ENCODE assay signal across 24 cellular contexts in the genomic region with DNA sequence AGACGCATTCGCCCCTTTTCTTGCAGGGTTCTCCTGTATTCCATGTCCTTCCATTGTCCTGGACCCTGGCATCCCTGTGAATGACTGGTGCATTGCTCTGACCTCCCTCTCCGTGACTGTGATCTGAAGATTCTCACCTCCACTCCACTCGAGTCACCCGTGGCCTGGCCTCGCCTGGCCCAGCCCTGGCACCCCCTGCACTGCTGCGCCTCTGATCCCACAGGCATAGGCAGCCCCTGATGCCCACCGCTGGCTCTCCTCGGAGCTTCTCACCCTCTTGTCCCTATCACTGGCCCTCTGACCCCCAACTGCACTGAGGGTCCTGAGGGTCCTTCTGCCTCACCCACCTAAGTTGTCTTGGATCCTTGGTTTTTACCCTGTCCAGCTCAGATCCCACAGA. TPM values are rescaled to one million over a fixed set of nuclear protein-coding genes. Genes with fewer than 3 reads are reported as not detected.
DNase-seq lines count a peak whose midpoint lies in the region; ATAC-seq, FAIRE-seq and TF ChIP-seq lines count a peak whose summit lies in the region.
"Had no signal": no experiment of that assay in that cellular context is flagged by ENCODE, and none has a peak within 500 bp of the region (broad histone marks: within the 10 kb centered on the region; RNA-seq: fewer than 3 reads in every experiment).

No MANE protein-coding gene starts in this region.

- ATAC-seq in pancreas = no peak
- ATAC-seq: GM12878, GM23338, HCT116 had no signal

- H3K36me3 Mint-ChIP-seq in Caco-2 (ENCODE audit: insufficient read depth, unreplicated experiment) (peaks cover 5% of the 10 kb centered on the region), HFFc6 (ENCODE audit: low read depth) (no peaks in the 10 kb centered on the region), neural crest cell (ENCODE audit: low read depth) (no peaks in the 10 kb centered on the region), osteocyte (ENCODE audit: unreplicated experiment) (no peaks in the 10 kb centered on the region)
- H3K36me3 Mint-ChIP-seq: CD4-positive, alpha-beta memory T cell had no signal

- H3K9me3 Mint-ChIP-seq in Caco-2 (ENCODE audit: unreplicated experiment) = peaks cover 19% of the 10 kb centered on the region
- H3K9me3 Mint-ChIP-seq in HFFc6 = peaks cover 4% of the 10 kb centered on the region; the same call in 1 of the 2 replicates
- peaks cover 2% of the 10 kb centered on the region for H3K9me3 Mint-ChIP-seq in neural crest cell
- no peaks in the 10 kb centered on the region for H3K9me3 Mint-ChIP-seq in osteocyte (ENCODE audit: unreplicated experiment)

- no peak overlapping the region for H3K27ac ChIP-seq in pancreas

- no peaks in the 10 kb centered on the region for H3K9me3 ChIP-seq in Caco-2
- no peaks in the 10 kb centered on the region for H3K9me3 ChIP-seq in pancreas

- H3K27me3 ChIP-seq in Caco-2 (replicated peaks; ENCODE audit: control insufficient read depth, insufficient read depth, low read length) (no peaks in the 10 kb centered on the region), pancreas (no peaks in the 10 kb centered on the region)

- no peak overlapping the region for H3K4me3 Mint-ChIP-seq in Caco-2 (ENCODE audit: unreplicated experiment)
- H3K4me3 Mint-ChIP-seq in HFFc6 = no peak overlapping the region
- H3K4me3 Mint-ChIP-seq in neural crest cell = no peak overlapping the region
- H3K4me3 Mint-ChIP-seq in osteocyte (ENCODE audit: unreplicated experiment) = no peak overlapping the region
- H3K4me3 Mint-ChIP-seq: CD4-positive, alpha-beta memory T cell; GM23338; H9 had no signal

- POLR2A ChIA-PET in Caco-2 (lab: Charles Lee) = no interaction called here

- no TSS peak for BruUV-seq in Caco-2 (replicated peaks; lab: Mats Ljungman, UMichigan)

- in situ Hi-C loops in GM13977 (cut with MboI; ENCODE audit: low pct_unique_long_range_greater_than_20kb, low sequenced_read_pairs, unreplicated experiment) = no loop called here

- CTCF ChIA-PET in Caco-2 (lab: Charles Lee) = no interaction called here

- peaks cover 9% of the 10 kb centered on the region for H3K27me3 Mint-ChIP-seq in Caco-2 (ENCODE audit: insufficient read depth, unreplicated experiment)
- H3K27me3 Mint-ChIP-seq in HFFc6 (ENCODE audit: insufficient read depth) = peaks cover 2% of the 10 kb centered on the region; the same call in 1 of the 2 replicates
- H3K27me3 Mint-ChIP-seq in neural crest cell (ENCODE audit: low read depth) = no peaks in the 10 kb centered on the region
- H3K27me3 Mint-ChIP-seq in osteocyte (ENCODE audit: unreplicated experiment) = peaks cover 8% of the 10 kb centered on the region

- H3K4me1 ChIP-seq in Caco-2 = no peaks in the 10 kb centered on the region
- no peaks in the 10 kb centered on the region for H3K4me1 ChIP-seq in pancreas

- intact Hi-C loops in Caco-2 (cut with micrococcal nuclease; ENCODE audit: unreplicated experiment) = no loop called here
- intact Hi-C loops in pancreas (cut with DNase I) = no loop called here

- H3K4me1 Mint-ChIP-seq in Caco-2 (ENCODE audit: low read depth, unreplicated experiment) = no peaks in the 10 kb centered on the region
- H3K4me1 Mint-ChIP-seq in HFFc6 (ENCODE audit: low read depth) = peaks cover 25% of the 10 kb centered on the region
- H3K4me1 Mint-ChIP-seq in neural crest cell = peaks cover 7% of the 10 kb centered on the region
- H3K4me1 Mint-ChIP-seq in osteocyte (ENCODE audit: unreplicated experiment) = no peaks in the 10 kb centered on the region
- H3K4me1 Mint-ChIP-seq: CD4-positive, alpha-beta memory T cell; GM23338; H9 had no signal

- FAIRE-seq in pancreas (lab: Jason Lieb, UNC) = no peak
- FAIRE-seq: GM12878, GM18507 had no signal

- TF ChIP-seq CTCF in Caco-2 (IDR thresholded peaks at IDR 0.05; ENCODE audit: insufficient read depth in 1 of 2, low read depth in 1 of 2, low read length in 1 of 2, severe bottlenecking in 1 of 2, unreplicated experiment in 1 of 2) = no peak
- no peak for TF ChIP-seq CTCF in HFFc6 (IDR thresholded peaks at IDR 0.05)
- no peak for TF ChIP-seq CTCF in neural crest cell (conservative IDR thresholded peaks at IDR 0.05)
- TF ChIP-seq CTCF in osteocyte (IDR thresholded peaks at IDR 0.05) = no peak
- TF ChIP-seq CTCF in GM13977 (IDR thresholded peaks at IDR 0.05; ENCODE audit: extremely low read depth, insufficient read depth, missing control alignments) = no peak
- TF ChIP-seq CTCF in pancreas (IDR thresholded peaks at IDR 0.05) = no peak

- no peak for DNase-seq in Caco-2
- DNase-seq in HFFc6 = no peak
- no peak for DNase-seq in neural crest cell (ENCODE audit: low read depth, low spot score)
- DNase-seq in osteocyte (ENCODE audit: extremely low spot score, unreplicated experiment) = peak; percentile 76
- DNase-seq in GM13977 (ENCODE audit: low spot score) = no peak
- no peak for DNase-seq in NCI-H2107 treated with DMSO at 0.1 percent for 48 hours (lab: John Stamatoyannopoulos, UW; ENCODE audit: unreplicated experiment)
- no peak for DNase-seq in DMS153 treated with DMSO at 0.1 percent for 48 hours (lab: John Stamatoyannopoulos, UW; ENCODE audit: unreplicated experiment)
- no peak for DNase-seq in pancreas
- DNase-seq: C1 segment of cervical spinal cord; CD4-positive, alpha-beta memory T cell; COR-L47; DMS153; DMS79; EL; GDM1; H9 had no signal

- no peaks in the 10 kb centered on the region for H3K36me3 ChIP-seq in Caco-2 (ENCODE audit: control insufficient read depth, insufficient read depth, low read length)
- no peaks in the 10 kb centered on the region for H3K36me3 ChIP-seq in pancreas

- H3K27ac Mint-ChIP-seq in Caco-2 (ENCODE audit: unreplicated experiment) (peak overlapping the region; percentile 32), HFFc6 (peak overlapping the region; percentile 46), neural crest cell (ENCODE audit: unreplicated experiment) (peak overlapping the region; percentile 35), osteocyte (ENCODE audit: unreplicated experiment) (no peak overlapping the region)
- H3K27ac Mint-ChIP-seq: CD4-positive, alpha-beta memory T cell; GM23338 had no signal

- 84 to 85% methylated on average over 9 of the region's 9 CpGs for WGBS in pancreas, 2 donors

- H3K4me3 ChIP-seq in Caco-2 (ENCODE audit: low read depth, low read length) (no peak overlapping the region), pancreas (no peak overlapping the region)
- H3K4me3 ChIP-seq: GM12878, GM23338 had no signal

RNA-seq across cellular contexts. Expression of gene MMP21, which starts 2.2 kb away (rescaled TPM):
- not detected in 2 replicates for total RNA-seq in Caco-2 (2022)
- not detected for total RNA-seq in HFFc6 (2021; fragmentation: NEBNext Ultra II Directional; extraction: Animal tissue kit (Norgen Biotek cat#: 25700))
- not detected in 2 replicates for total RNA-seq in neural crest cell
- total RNA-seq in osteocyte = 0.18 TPM in 1 of 2 replicates, not detected in the other
- under 1 TPM in 5 of 6 donors, not detected in 1; 0.12 to 0.22 (median 0.14) TPM for total RNA-seq in pancreas
- polyA plus RNA-seq in pancreas = under 1 TPM; 0.19 to 0.35 TPM
- total RNA-seq: A172, A673, GM12878, GM23338, H4, H9 had no signal
- polyA plus RNA-seq: BJ; CD4-positive, alpha-beta memory T cell; GM23338 had no signal

RNA-seq across cellular contexts. Expression of gene UROS, which starts 45.3 kb away (rescaled TPM):
- 53.2 and 53.4 TPM in 2 replicates for total RNA-seq in Caco-2 (2022)
- total RNA-seq in HFFc6 (2021; fragmentation: NEBNext Ultra II Directional; extraction: Animal tissue kit (Norgen Biotek cat#: 25700)) = 100 to 1,000 TPM in 1 of 6 experiments, 10 to 100 TPM in 5; 84.9 to 102 (median 91.4) TPM
- 50.9 and 54.0 TPM in 2 replicates for total RNA-seq in neural crest cell
- 68.0 and 69.5 TPM in 2 replicates for total RNA-seq in osteocyte
- total RNA-seq in pancreas = 10 to 100 TPM; 12.8 to 20.1 (median 18.1) TPM
- polyA plus RNA-seq in pancreas = 10 to 100 TPM; 30.4 to 34.4 TPM

RNA-seq across cellular contexts. Expression of gene BCCIP, which starts 45.5 kb away (rescaled TPM):
- 87.3 and 91.2 TPM in 2 replicates for total RNA-seq in Caco-2 (2022)
- 10 to 100 TPM; 70.7 to 92.4 (median 88.0) TPM for total RNA-seq in HFFc6 (2021; fragmentation: NEBNext Ultra II Directional; extraction: Animal tissue kit (Norgen Biotek cat#: 25700))
- 89.7 and 89.8 TPM in 2 replicates for total RNA-seq in neural crest cell
- 34.6 TPM in 2 replicates for total RNA-seq in osteocyte
- total RNA-seq in pancreas = 10 to 100 TPM; 18.6 to 31.2 (median 25.3) TPM
- polyA plus RNA-seq in pancreas = 10 to 100 TPM; 30.0 to 40.8 TPM

RNA-seq across cellular contexts. Expression of gene EDRF1, which starts 58.3 kb away (rescaled TPM):
- total RNA-seq in Caco-2 (2022) (40.9 and 43.2 TPM in 2 replicates), neural crest cell (42.7 and 46.9 TPM in 2 replicates), osteocyte (21.6 and 23.2 TPM in 2 replicates), pancreas (10 to 100 TPM; 10.1 to 19.9 (median 16.1) TPM)
- total RNA-seq in HFFc6 (2021; fragmentation: NEBNext Ultra II Directional; extraction: Animal tissue kit (Norgen Biotek cat#: 25700)) = 10 to 100 TPM; 19.0 to 21.9 (median 20.2) TPM
- polyA plus RNA-seq in pancreas = 10 to 100 TPM; 24.2 to 25.3 TPM
